In genomic region chr1:39258925-39259244, GRCh38 we compare ENCODE assay signal across 10 cellular contexts. TPM values are rescaled to one million over a fixed set of nuclear protein-coding genes. Genes with fewer than 3 reads are reported as not detected.
DNase-seq lines count a peak whose midpoint lies in the region; TF ChIP-seq lines count a peak whose summit lies in the region.
"Had no signal": no experiment of that assay in that cellular context is flagged by ENCODE, and none has a peak within 500 bp of the region (broad histone marks: within the 10 kb centered on the region; RNA-seq: fewer than 3 reads in every experiment).

No MANE protein-coding gene starts in this region.

- TF ChIP-seq CTCF in 22Rv1 (IDR thresholded peaks at IDR 0.05), result peak; percentile 62
- peak; percentile 21 for TF ChIP-seq CTCF in DOHH2 (IDR thresholded peaks at IDR 0.05; ENCODE audit: low read depth, low read length, poor library complexity, severe bottlenecking)
- no peak for TF ChIP-seq CTCF in ascending aorta (IDR thresholded peaks at IDR 0.05)
- TF ChIP-seq CTCF in nephron (IDR thresholded peaks at IDR 0.05; ENCODE audit: unreplicated experiment in 3 of 3), result peak in 1 of 3 experiments; percentile 18
- TF ChIP-seq CTCF in ovary (IDR thresholded peaks at IDR 0.05), result peak in 1 of 3 donors; percentile 4
- TF ChIP-seq CTCF in Peyer's patch (IDR thresholded peaks at IDR 0.05), result no peak
- TF ChIP-seq CTCF in GM20000 (IDR thresholded peaks at IDR 0.05; ENCODE audit: extremely low read depth, missing control alignments), result no peak

- H3F3A ChIP-seq in DOHH2 (ENCODE audit: control insufficient read depth, insufficient read depth), result no peaks in the 10 kb centered on the region

- DNase-seq in ascending aorta (ENCODE audit: low spot score in 2 of 2), result no peak
- DNase-seq in stimulated activated naive CD4-positive, alpha-beta T cell treated with Interleukin-2 at 50 U/mL for 16 hours (lab: John Stamatoyannopoulos, UW), result no peak
- no peak for DNase-seq in ovary
- DNase-seq in Peyer's patch, result no peak
- no peak for DNase-seq in GM20000 (ENCODE audit: low spot score)
- DNase-seq: GF-D8 had no signal

- TF ChIP-seq POLR2A in ovary (IDR thresholded peaks at IDR 0.05), result no peak
- TF ChIP-seq POLR2A in Peyer's patch (IDR thresholded peaks at IDR 0.05), result no peak

- H3K4me2 ChIP-seq in DOHH2 (ENCODE audit: low read length), result no peak overlapping the region
- H3K4me2 ChIP-seq: BLaER1 treated with 17β-estradiol and CSF1 and Interleukin-3, amounts not matched to agents 10 nM and 100 nM had no signal

- H3K4me3 ChIP-seq in DOHH2 (ENCODE audit: low read length), result no peak overlapping the region
- H3K4me3 ChIP-seq in ascending aorta, result no peak overlapping the region
- no peak overlapping the region for H3K4me3 ChIP-seq in ovary
- H3K4me3 ChIP-seq in Peyer's patch, result no peak overlapping the region
- H3K4me3 ChIP-seq: BLaER1 treated with 17β-estradiol and CSF1 and Interleukin-3, amounts not matched to agents 10 nM and 100 nM had no signal

- H3K79me2 ChIP-seq in DOHH2 (ENCODE audit: control insufficient read depth, low read length), result no peaks in the 10 kb centered on the region

- no peak overlapping the region for H3K4me3 Mint-ChIP-seq in nephron

- H3K4me1 Mint-ChIP-seq in nephron, result peaks cover 9% of the 10 kb centered on the region

- H3K9me3 Mint-ChIP-seq in nephron, result no peaks in the 10 kb centered on the region

- H3K27ac ChIP-seq in 22Rv1, result no peak overlapping the region
- H3K27ac ChIP-seq in DOHH2 (ENCODE audit: low read depth, low read length), result no peak overlapping the region
- peak overlapping the region; percentile 25 to 55 for H3K27ac ChIP-seq in ascending aorta
- peak overlapping the region in 1 of 2 donors; percentile 29 for H3K27ac ChIP-seq in ovary
- H3K27ac ChIP-seq in Peyer's patch, result peak overlapping the region in 2 of 4 donors; percentile 21 to 24
- H3K27ac ChIP-seq: BLaER1 treated with 17β-estradiol and CSF1 and Interleukin-3, amounts not matched to agents 10 nM and 100 nM had no signal

- H3K9me3 ChIP-seq in DOHH2 (ENCODE audit: control insufficient read depth, insufficient read depth, low read length) (no peaks in the 10 kb centered on the region), ascending aorta (no peaks in the 10 kb centered on the region), ovary (no peaks in the 10 kb centered on the region), Peyer's patch (no peaks in the 10 kb centered on the region)
- H3K9me3 ChIP-seq: BLaER1 treated with 17β-estradiol and CSF1 and Interleukin-3, amounts not matched to agents 10 nM and 100 nM had no signal

- peaks cover 32% of the 10 kb centered on the region for H3K36me3 ChIP-seq in DOHH2 (ENCODE audit: control insufficient read depth, low read length)
- H3K36me3 ChIP-seq in ascending aorta, result peaks cover 14 to 35% of the 10 kb centered on the region in 2 donors
- no peaks in the 10 kb centered on the region for H3K36me3 ChIP-seq in ovary
- peaks cover 0 to 42% (median 0%) of the 10 kb centered on the region in 3 donors for H3K36me3 ChIP-seq in Peyer's patch

- H3K27me3 Mint-ChIP-seq in nephron (ENCODE audit: low read depth), result no peaks in the 10 kb centered on the region

- H3K4me1 ChIP-seq in DOHH2 (ENCODE audit: control insufficient read depth, low read length) (peaks cover 12% of the 10 kb centered on the region), ascending aorta (peaks cover 0 to 10% of the 10 kb centered on the region in 2 donors), ovary (ENCODE audit: insufficient read depth) (peaks cover 12% of the 10 kb centered on the region), Peyer's patch (no peaks in the 10 kb centered on the region)

- peak overlapping the region in 2 of 3 experiments; percentile 48 to 74 for H3K27ac Mint-ChIP-seq in nephron

- H3K36me3 Mint-ChIP-seq in nephron (ENCODE audit: low read depth), result peaks cover 19% of the 10 kb centered on the region

- intact Hi-C loops in ascending aorta (cut with DNase I), result loop anchor here (2.0 to 5.0 kb wide), 3 partner anchors 67 to 154 kb away; no protein-coding TSS in a partner anchor
- intact Hi-C loops in ovary (cut with DNase I), result loop anchor here (2.0 to 10.0 kb wide), 5 partner anchors 54 to 157 kb away; partner anchors contain the start of gene MACF1 (in 3 of the 4)

- TF ChIP-seq EP300 in ovary (IDR thresholded peaks at IDR 0.05), result no peak

- no peaks in the 10 kb centered on the region for H4K20me1 ChIP-seq in DOHH2 (ENCODE audit: control insufficient read depth, insufficient read depth, low read depth, low read length)

- no peaks in the 10 kb centered on the region for H3K9me2 ChIP-seq in DOHH2 (replicated peaks; ENCODE audit: control insufficient read depth, low read length)

- H3K27me3 ChIP-seq in DOHH2 (ENCODE audit: control insufficient read depth, low read length) (no peaks in the 10 kb centered on the region), ascending aorta (no peaks in the 10 kb centered on the region), ovary (no peaks in the 10 kb centered on the region), Peyer's patch (no peaks in the 10 kb centered on the region)
- H3K27me3 ChIP-seq: BLaER1 treated with 17β-estradiol and CSF1 and Interleukin-3, amounts not matched to agents 10 nM and 100 nM had no signal

RNA-seq across cellular contexts. Expression of gene MACF1, which starts 54.4 kb away (rescaled TPM):
- total RNA-seq in ascending aorta (279 TPM), ovary (100 to 1,000 TPM; 212 to 331 (median 269) TPM), Peyer's patch (100 to 1,000 TPM; 187 to 436 (median 261) TPM)
- 100 to 1,000 TPM in 1 of 2 donors, 10 to 100 TPM in 1; 93.6 to 198 TPM for polyA plus RNA-seq in ovary

Comparison
In these comparisons a context has a peak if more than half of its experiments do, and no peak if none do; other contexts are left out.
1. H3K27ac ChIP-seq: peak in ascending aorta (2 of 2); none in 22Rv1 (single experiment) and DOHH2 (single experiment).
2. CTCF ChIP-seq: peak in 22Rv1 (single experiment) and DOHH2 (single experiment); none in ascending aorta (0 of 3), Peyer's patch (0 of 6) and GM20000 (single experiment).